8 cellular contexts compared by ENCODE assay signal in genomic region chr2:169479257-169480078, GRCh38. TPM values are rescaled to one million over a fixed set of nuclear protein-coding genes. Genes with fewer than 3 reads are reported as not detected.
DNase-seq lines count a peak whose midpoint lies in the region; ATAC-seq, FAIRE-seq and TF ChIP-seq lines count a peak whose summit lies in the region.

Gene BBS5 (plus strand): TSS chr2:169479494. CDS start chr2:169479554, 60 bp downstream.

- H3K79me2 ChIP-seq in Loucy (ENCODE audit: insufficient read depth, low read length), result no peaks in the 10 kb centered on the region

- H3K27ac ChIP-seq in cardiac muscle cell (no peak within 1 kb of the TSS), pancreas (peak within 1 kb of the TSS; percentile 20 to 59 (median 30)), tibial artery (peak within 1 kb of the TSS; percentile 75 to 81)

- 0% methylated on average over 71 of the region's 71 CpGs for WGBS in pancreas, 2 donors

- peaks cover 14% of the 10 kb centered on the region for H3K4me1 Mint-ChIP-seq in activated naive CD8-positive, alpha-beta T cell treated with anti-CD3 and anti-CD28 coated beads for 36 hours

- H3K9me3 ChIP-seq in Loucy (ENCODE audit: insufficient read depth, low read depth, low read length), result no peaks in the 10 kb centered on the region
- H3K9me3 ChIP-seq in cardiac muscle cell (ENCODE audit: low read depth), result no peaks in the 10 kb centered on the region
- H3K9me3 ChIP-seq in pancreas, result no peaks in the 10 kb centered on the region
- H3K9me3 ChIP-seq in tibial artery, result no peaks in the 10 kb centered on the region

- intact Hi-C loops in pancreas (cut with DNase I) (no loop called here), tibial artery (cut with DNase I; ENCODE audit: low total_unique reads) (no loop called here)

- H3K9me3 Mint-ChIP-seq in activated naive CD8-positive, alpha-beta T cell treated with anti-CD3 and anti-CD28 coated beads for 36 hours, result no peaks in the 10 kb centered on the region

- H3K27me3 Mint-ChIP-seq in activated naive CD8-positive, alpha-beta T cell treated with anti-CD3 and anti-CD28 coated beads for 36 hours, result no peaks in the 10 kb centered on the region

- H3K4me1 ChIP-seq in Loucy (ENCODE audit: insufficient read depth, low read length, poor library complexity, severe bottlenecking) (peaks cover 9% of the 10 kb centered on the region), cardiac muscle cell (ENCODE audit: low read depth) (no peaks in the 10 kb centered on the region), pancreas (no peaks in the 10 kb centered on the region), tibial artery (peaks cover 0 to 15% (median 4%) of the 10 kb centered on the region in 4 donors)

- peak within 1 kb of the TSS; percentile 89 for H3K4me3 Mint-ChIP-seq in activated naive CD8-positive, alpha-beta T cell treated with anti-CD3 and anti-CD28 coated beads for 36 hours

- FAIRE-seq in pancreas (lab: Jason Lieb, UNC), result no peak

- no peaks in the 10 kb centered on the region for H3K9me2 ChIP-seq in Loucy (replicated peaks; ENCODE audit: low read depth, low read length)

- H3K27me3 ChIP-seq in Loucy (ENCODE audit: insufficient read depth, low read length, poor library complexity, severe bottlenecking) (no peaks in the 10 kb centered on the region), cardiac muscle cell (no peaks in the 10 kb centered on the region), pancreas (no peaks in the 10 kb centered on the region), tibial artery (no peaks in the 10 kb centered on the region)

- no peaks in the 10 kb centered on the region for H4K20me1 ChIP-seq in Loucy (ENCODE audit: insufficient read depth, low read length, poor library complexity, severe bottlenecking)

- H3K4me2 ChIP-seq in Loucy (ENCODE audit: low read depth, low read length, poor library complexity, severe bottlenecking), result peak within 1 kb of the TSS; percentile 80

- ATAC-seq in SK-N-SH treated with all-trans-retinoic acid at 6 μM for 48 hours (peak; percentile 98), pancreas (peak; percentile 93 to 98 (median 97))

- no peaks in the 10 kb centered on the region for H3F3A ChIP-seq in Loucy (ENCODE audit: low read depth)

- TF ChIP-seq CTCF in Loucy (conservative IDR thresholded peaks at IDR 0.05; ENCODE audit: low read length) (peak; percentile 70), cardiac muscle cell (IDR thresholded peaks at IDR 0.05; ENCODE audit: low read depth, low read length) (peak; percentile 47), pancreas (IDR thresholded peaks at IDR 0.05) (peak in 1 of 4 donors; percentile 6), tibial artery (IDR thresholded peaks at IDR 0.05) (peak in 1 of 2 experiments; percentile 29)

- H3K36me3 ChIP-seq in Loucy (ENCODE audit: insufficient read depth, low read length), result no peaks in the 10 kb centered on the region
- no peaks in the 10 kb centered on the region for H3K36me3 ChIP-seq in cardiac muscle cell
- no peaks in the 10 kb centered on the region for H3K36me3 ChIP-seq in pancreas
- peaks cover 9 to 24% (median 10%) of the 10 kb centered on the region in 3 donors for H3K36me3 ChIP-seq in tibial artery

- DNase-seq in EL (peak; percentile 85), H4 (ENCODE audit: low spot score) (peak; percentile 65), cardiac muscle cell (ENCODE audit: low read depth in 1 of 2, low spot score in 1 of 2) (peak; percentile 89 to 92), pancreas (peak; percentile 72 to 92 (median 80)), tibial artery (peak; percentile 80 to 88)
- peak; percentile 81 for DNase-seq in activated naive CD8-positive, alpha-beta T cell treated with anti-CD3 and anti-CD28 coated beads for 36 hours

- peak within 1 kb of the TSS; percentile 72 for H3K9ac ChIP-seq in Loucy (ENCODE audit: low read depth, low read length, poor library complexity, severe bottlenecking)

- H3K4me3 ChIP-seq in Loucy (ENCODE audit: low read length, poor library complexity, severe bottlenecking), result peak within 1 kb of the TSS; percentile 93
- H3K4me3 ChIP-seq in cardiac muscle cell, result peak within 1 kb of the TSS; percentile 48
- peak within 1 kb of the TSS; percentile 51 to 89 (median 62) for H3K4me3 ChIP-seq in pancreas
- H3K4me3 ChIP-seq in tibial artery, result peak within 1 kb of the TSS; percentile 76 to 86

- H3K27ac Mint-ChIP-seq in activated naive CD8-positive, alpha-beta T cell treated with anti-CD3 and anti-CD28 coated beads for 36 hours, result peak within 1 kb of the TSS; percentile 38

- no peaks in the 10 kb centered on the region for H3K36me3 Mint-ChIP-seq in activated naive CD8-positive, alpha-beta T cell treated with anti-CD3 and anti-CD28 coated beads for 36 hours

- H2AFZ ChIP-seq in Loucy (ENCODE audit: low read length), result peak within 1 kb of the TSS; percentile 100

TF ChIP-seq in SK-N-SH treated with all-trans-retinoic acid at 6 μM for 48 hours, 23 proteins besides CTCF, POLR2A, EP300 and RAD21:
- TF ChIP-seq TCF4 (CRISPR knock-in tag; IDR thresholded peaks at IDR 0.05; ENCODE audit: borderline replicate concordance) (no peak), RARB (CRISPR knock-in tag; IDR thresholded peaks at IDR 0.05) (no peak), CSRNP3 (CRISPR knock-in tag; IDR thresholded peaks at IDR 0.05) (no peak), CSDC2 (CRISPR knock-in tag; IDR thresholded peaks at IDR 0.05) (0 out of 2 replicates have a peak, but pooled peaks have one; percentile 48), ZFP3 (CRISPR knock-in tag; IDR thresholded peaks at IDR 0.05) (0 out of 2 replicates have a peak, but pooled peaks have one; percentile 18), ARNTL (CRISPR knock-in tag; IDR thresholded peaks at IDR 0.05; ENCODE audit: borderline replicate concordance, low read depth) (no peak), ZC3H10 (CRISPR knock-in tag; IDR thresholded peaks at IDR 0.05) (no peak), ZNF8 (CRISPR knock-in tag; IDR thresholded peaks at IDR 0.05) (no peak)

RNA-seq across cellular contexts. Expression of gene BBS5, which starts in this region (rescaled TPM):
- 1.9 and 2.3 TPM in 2 replicates for total RNA-seq in H4 (2014; rRNA removed; shearing (Covaris generic))
- total RNA-seq in activated naive CD8-positive, alpha-beta T cell treated with anti-CD3 and anti-CD28 coated beads for 36 hours, result 1 to 10 TPM; 3.5 to 5.0 TPM
- 6.9 and 8.4 TPM in 2 replicates for total RNA-seq in cardiac muscle cell
- 8.9 and 14.0 TPM in 2 replicates for polyA plus RNA-seq in cardiac muscle cell
- 1 to 10 TPM; 2.7 to 5.8 (median 4.0) TPM for total RNA-seq in pancreas
- polyA plus RNA-seq in pancreas, result 1 to 10 TPM; 5.5 to 9.2 TPM
